In the genomic region with DNA sequence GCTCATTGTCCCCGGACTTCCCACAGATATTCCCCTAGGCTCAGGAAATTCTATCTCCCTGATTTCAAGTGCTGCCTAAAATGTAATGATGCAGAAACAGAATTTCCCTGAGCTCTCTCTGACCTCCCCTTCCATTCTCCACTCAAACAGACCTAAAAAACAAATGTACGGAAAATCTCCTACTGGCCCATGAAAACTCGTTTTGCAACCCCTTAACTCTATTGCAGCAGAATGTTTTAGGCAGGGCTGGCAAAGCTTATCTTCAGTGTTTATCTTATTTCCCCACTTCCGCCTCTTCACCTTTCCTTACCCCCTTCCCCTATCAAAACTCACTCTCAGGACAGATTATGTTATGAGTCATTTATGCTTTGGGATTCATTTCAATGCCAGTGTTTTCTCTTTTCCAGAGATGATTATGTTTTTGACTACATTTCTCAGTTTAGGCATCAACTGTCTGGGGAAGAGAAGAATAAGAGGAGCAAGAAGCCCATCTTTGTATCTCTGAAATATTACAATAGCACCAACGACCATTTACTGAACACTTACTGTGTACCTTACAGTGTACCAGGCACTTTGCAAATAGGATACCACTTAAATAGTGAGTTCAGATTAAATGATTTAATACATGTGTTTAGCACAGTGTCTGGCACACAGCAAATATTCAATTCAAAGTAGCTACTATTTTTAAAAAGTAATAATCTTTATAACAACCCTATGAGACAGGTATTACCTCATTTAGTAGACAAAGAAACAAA, we compare ENCODE assay signal across 16 cellular contexts. TPM values are rescaled to one million over a fixed set of nuclear protein-coding genes. Genes with fewer than 3 reads are reported as not detected.
A peak's percentile ranks its signal among the peaks of the same experiment; 100 is the strongest.
DNase-seq lines count a peak whose midpoint lies in the region; ATAC-seq and TF ChIP-seq lines count a peak whose summit lies in the region.
"Had no signal": no experiment of that assay in that cellular context is flagged by ENCODE, and none has a peak within 500 bp of the region (broad histone marks: within the 10 kb centered on the region; RNA-seq: fewer than 3 reads in every experiment).

No MANE protein-coding gene starts in this region.

- H3K79me2 ChIP-seq in GM23338 (replicated peaks; ENCODE audit: insufficient read depth): no peaks in the 10 kb centered on the region
- H3K79me2 ChIP-seq in SK-N-SH (ENCODE audit: insufficient read depth): no peaks in the 10 kb centered on the region

- H3K27me3 ChIP-seq in GM23338 (ENCODE audit: insufficient read depth) (no peaks in the 10 kb centered on the region), SK-N-SH (ENCODE audit: insufficient read depth) (no peaks in the 10 kb centered on the region)

- H4K20me1 ChIP-seq in GM23338 (replicated peaks; ENCODE audit: insufficient read depth) (no peaks in the 10 kb centered on the region), SK-N-SH (ENCODE audit: insufficient read depth) (no peaks in the 10 kb centered on the region)

- no peak for TF ChIP-seq EP300 in SK-N-SH (IDR thresholded peaks at IDR 0.05; ENCODE audit: borderline replicate concordance in 1 of 2, low read depth in 1 of 2, low read length in 1 of 2)

- peaks cover 8% of the 10 kb centered on the region; the same call in 1 of the 3 replicates for H3K9me3 Mint-ChIP-seq in GM23338
- peaks cover 3 to 4% of the 10 kb centered on the region in 2 donors for H3K9me3 Mint-ChIP-seq in activated T-cell treated with anti-CD3 and anti-CD28 coated beads, Interleukin-2, amount 50 U/mL, for 72 hours

- H3K4me1 ChIP-seq in GM23338 (ENCODE audit: insufficient read depth): no peaks in the 10 kb centered on the region
- peaks cover 9 to 35% of the 10 kb centered on the region in 2 experiments; a peak in 2 of 4 replicates for H3K4me1 ChIP-seq in SK-N-SH (ENCODE audit: control insufficient read depth in 1 of 2, insufficient read depth in 2 of 2, low read depth in 1 of 2, low read length in 1 of 2)

- POLR2A ChIA-PET in SK-N-SH (lab: Yijun Ruan, JAX): no interaction called here

- H3K27ac ChIP-seq in GM23338 (ENCODE audit: low read depth) (no peak overlapping the region), SK-N-SH (ENCODE audit: low read depth in 2 of 2, low read length in 1 of 2) (peak overlapping the region in 1 of 2 experiments; percentile 53; a peak in 2 of 4 replicates)
- H3K27ac ChIP-seq: thoracic aorta had no signal

- peak overlapping the region; percentile 78 for H2AFZ ChIP-seq in GM23338
- no peak overlapping the region for H2AFZ ChIP-seq in SK-N-SH (ENCODE audit: low read depth)

- H3K36me3 ChIP-seq in GM23338 (ENCODE audit: insufficient read depth) (no peaks in the 10 kb centered on the region), SK-N-SH (replicated peaks in 1 of 2; ENCODE audit: control insufficient read depth in 1 of 2, insufficient read depth in 2 of 2, low read length in 1 of 2) (no peaks in the 10 kb centered on the region)
- H3K36me3 ChIP-seq: thoracic aorta had no signal

- H3F3A ChIP-seq in GM23338 (replicated peaks; ENCODE audit: low read depth) (no peaks in the 10 kb centered on the region), SK-N-SH (replicated peaks; ENCODE audit: insufficient read depth) (peaks cover 8% of the 10 kb centered on the region)

- H3K9ac ChIP-seq in SK-N-SH: no peak overlapping the region

- peaks cover 3% of the 10 kb centered on the region for H3K27me3 Mint-ChIP-seq in GM23338 (ENCODE audit: insufficient read depth, low read depth, poor library complexity)
- peaks cover 6% of the 10 kb centered on the region for H3K27me3 Mint-ChIP-seq in activated T-cell treated with anti-CD3 and anti-CD28 coated beads, Interleukin-2, amount 50 U/mL, for 72 hours (ENCODE audit: low read depth)

- CTCF ChIA-PET in SK-N-SH (lab: Yijun Ruan, JAX): interaction anchor here (0.7 to 2.2 kb wide), 6 partner anchors 12 to 558 kb away, joined by 3 to 7 read pairs (median 4); no protein-coding TSS in a partner anchor

- DNase-seq in A172 (ENCODE audit: low spot score): peak; percentile 81
- no peak for DNase-seq in GM23338 (ENCODE audit: low spot score)
- DNase-seq in SK-N-SH: no peak
- peak; percentile 38 for DNase-seq in left kidney (ENCODE audit: low read depth, low spot score)
- no peak for DNase-seq in NCI-H2107 treated with DMSO at 0.1 percent for 48 hours (lab: John Stamatoyannopoulos, UW; ENCODE audit: unreplicated experiment)
- no peak for DNase-seq in NCI-H1436 (lab: John Stamatoyannopoulos, UW)
- DNase-seq in activated T-cell treated with anti-CD3 and anti-CD28 coated beads, Interleukin-2, amount 50 U/mL, for 72 hours: no peak
- DNase-seq: activated naive CD8-positive, alpha-beta T cell treated with anti-CD3 and anti-CD28 coated beads, Interleukin-2, amount 50 U/mL, for 24 hours; DMS 273 treated with DMSO at 0.1 percent for 48 hours; erythroblast; hippocampal formation; occipital lobe; stimulated activated CD4-positive, alpha-beta T cell treated with anti-CD3 and anti-CD28 coated beads, Interleukin-12 subunit alpha, Interleukin-12 subunit beta, amount 100 ng/mL, for 4 hours had no signal

- H3K4me2 ChIP-seq in GM23338 (no peak overlapping the region), SK-N-SH (peak overlapping the region; percentile 23; the same call in 1 of the 2 replicates)

- TF ChIP-seq RAD21 in SK-N-SH (IDR thresholded peaks at IDR 0.05; ENCODE audit: low read length): no peak

- WGBS in SK-N-SH (ENCODE audit: low lambda C conversion rate): 33% methylated on average over 5 of the region's 5 CpGs

- no peaks in the 10 kb centered on the region for H3K9me3 ChIP-seq in SK-N-SH
- H3K9me3 ChIP-seq: thoracic aorta had no signal

- no peak for TF ChIP-seq CTCF in GM23338 (conservative IDR thresholded peaks at IDR 0.05; ENCODE audit: low read depth in 2 of 2)
- no peak for TF ChIP-seq CTCF in SK-N-SH (IDR thresholded peaks at IDR 0.05)

- H3K9me2 ChIP-seq in GM23338 (ENCODE audit: insufficient read depth) (0 out of 2 replicates have a peak, but pooled peaks cover 3% of the 10 kb centered on the region), SK-N-SH (no peaks in the 10 kb centered on the region)

- no peak overlapping the region for H3K27ac Mint-ChIP-seq in GM23338
- H3K27ac Mint-ChIP-seq in activated T-cell treated with anti-CD3 and anti-CD28 coated beads, Interleukin-2, amount 50 U/mL, for 72 hours: no peak overlapping the region
- H3K27ac Mint-ChIP-seq: activated naive CD8-positive, alpha-beta T cell treated with anti-CD3 and anti-CD28 coated beads, Interleukin-2, amount 50 U/mL, for 24 hours; memory B cell had no signal

- H3K4me1 Mint-ChIP-seq in GM23338: peaks cover 14% of the 10 kb centered on the region; the same call in 2 of the 3 replicates
- peaks cover 4% of the 10 kb centered on the region for H3K4me1 Mint-ChIP-seq in activated T-cell treated with anti-CD3 and anti-CD28 coated beads, Interleukin-2, amount 50 U/mL, for 72 hours (ENCODE audit: low read depth)
- H3K4me1 Mint-ChIP-seq: activated naive CD8-positive, alpha-beta T cell treated with anti-CD3 and anti-CD28 coated beads, Interleukin-2, amount 50 U/mL, for 24 hours; memory B cell had no signal

- no peaks in the 10 kb centered on the region; the same call in 1 of the 3 replicates for H3K36me3 Mint-ChIP-seq in GM23338 (ENCODE audit: low read depth)
- H3K36me3 Mint-ChIP-seq in activated T-cell treated with anti-CD3 and anti-CD28 coated beads, Interleukin-2, amount 50 U/mL, for 72 hours (ENCODE audit: insufficient read depth in 2 of 2): peaks cover 0 to 2% of the 10 kb centered on the region in 2 donors

- ATAC-seq in GM23338 (no peak), HG03139 (IDR thresholded peaks at IDR 0.05; ENCODE audit: unreplicated experiment) (no peak)
- ATAC-seq in activated T-cell treated with anti-CD3 and anti-CD28 coated beads, Interleukin-2, amount 50 U/mL, for 72 hours (replicated peaks in 1 of 2): no peak
- ATAC-seq: activated naive CD8-positive, alpha-beta T cell treated with anti-CD3 and anti-CD28 coated beads, Interleukin-2, amount 50 U/mL, for 24 hours had no signal

- H3K4me3 Mint-ChIP-seq in GM23338: no peak overlapping the region
- H3K4me3 Mint-ChIP-seq in activated T-cell treated with anti-CD3 and anti-CD28 coated beads, Interleukin-2, amount 50 U/mL, for 72 hours: no peak overlapping the region
- H3K4me3 Mint-ChIP-seq: activated naive CD8-positive, alpha-beta T cell treated with anti-CD3 and anti-CD28 coated beads, Interleukin-2, amount 50 U/mL, for 24 hours; memory B cell had no signal

- H3K4me3 ChIP-seq in GM23338 (no peak overlapping the region), SK-N-SH (ENCODE audit: low read depth in 2 of 2, low read length in 1 of 2) (no peak overlapping the region)
- H3K4me3 ChIP-seq: thoracic aorta had no signal

TF ChIP-seq in SK-N-SH, 30 proteins besides CTCF, POLR2A, EP300 and RAD21 (continues in another document):
- TF ChIP-seq EZH2phosphoT487 (IDR thresholded peaks at IDR 0.05; ENCODE audit: borderline replicate concordance, low read depth) (no peak), SIN3A (IDR thresholded peaks at IDR 0.05; ENCODE audit: borderline replicate concordance, low read depth, low read length) (no peak), TCF12 (IDR thresholded peaks at IDR 0.05) (peak; percentile 33), ELF1 (IDR thresholded peaks at IDR 0.05) (no peak), FOXM1 (IDR thresholded peaks at IDR 0.05; ENCODE audit: low read depth) (no peak), GATA2 (CRISPR knock-in tag; IDR thresholded peaks at IDR 0.05) (0 out of 2 replicates have a peak, but pooled peaks have one; percentile 30), RXRA (IDR thresholded peaks at IDR 0.05; ENCODE audit: borderline replicate concordance, low read depth) (no peak), NRF1 (IDR thresholded peaks at IDR 0.05; ENCODE audit: low read depth, low read length) (no peak), FOXJ3 (CRISPR knock-in tag; IDR thresholded peaks at IDR 0.05) (no peak), YY1 (IDR thresholded peaks at IDR 0.05; ENCODE audit: low read depth) (no peak)

RNA-seq across cellular contexts. Expression of gene CALM2, which starts 32.7 kb away (rescaled TPM):
- total RNA-seq in A172 (2014; rRNA removed; shearing (Covaris generic)): 2,430 and 2,432 TPM in 2 replicates
- 401 and 483 TPM in 2 replicates for total RNA-seq in GM23338 (2014; rRNA removed; shearing (Covaris generic))
- polyA plus RNA-seq in GM23338 (2016; fragmentation: Nextera tagmentation; extraction: Ambion mirVana) (912 and 979 TPM in 2 replicates), SK-N-SH (2012; rRNA removed) (401 and 491 TPM in 2 replicates)
- polyA plus RNA-seq in SK-N-SH (2012; cell fraction: cytosol; rRNA removed): 795 and 1,236 TPM in 2 replicates
- 77.3 and 188 TPM in 2 replicates for polyA plus RNA-seq in SK-N-SH (2012; cell fraction: nucleus; rRNA removed)
- total RNA-seq in activated T-cell treated with anti-CD3 and anti-CD28 coated beads, Interleukin-2, amount 50 U/mL, for 72 hours: 100 to 1,000 TPM; 272 to 296 TPM

RNA-seq across cellular contexts. Expression of gene STPG4, which starts 53.9 kb away (rescaled TPM):
- total RNA-seq in A172 (2014; rRNA removed; shearing (Covaris generic)): 0.62 and 4.4 TPM in 2 replicates
- total RNA-seq in GM23338 (2014; rRNA removed; shearing (Covaris generic)): 0.28 TPM in 1 of 2 replicates, not detected in the other
- polyA plus RNA-seq in GM23338 (2016; fragmentation: Nextera tagmentation; extraction: Ambion mirVana) (not detected in 2 replicates), SK-N-SH (2012; rRNA removed) (0.20 and 0.21 TPM in 2 replicates)
- polyA plus RNA-seq in SK-N-SH (2012; cell fraction: cytosol; rRNA removed): 0.08 and 0.12 TPM in 2 replicates
- 0.54 and 0.77 TPM in 2 replicates for polyA plus RNA-seq in SK-N-SH (2012; cell fraction: nucleus; rRNA removed)
- not detected for total RNA-seq in activated T-cell treated with anti-CD3 and anti-CD28 coated beads, Interleukin-2, amount 50 U/mL, for 72 hours
- total RNA-seq: thoracic aorta had no signal

Comparison
In these comparisons a context has a peak if more than half of its experiments do, and no peak if none do; other contexts are left out.
1. DNase-seq: peak in A172 (single experiment) and left kidney (single experiment); none in GM23338 (single experiment), SK-N-SH (single experiment), NCI-H2107 treated with DMSO at 0.1 percent for 48 hours (single experiment), NCI-H1436 (single experiment) and activated T-cell treated with anti-CD3 and anti-CD28 coated beads, Interleukin-2, amount 50 U/mL, for 72 hours (0 of 2).